Comparison of ENCODE assay signal across 14 cellular contexts in the genomic region with DNA sequence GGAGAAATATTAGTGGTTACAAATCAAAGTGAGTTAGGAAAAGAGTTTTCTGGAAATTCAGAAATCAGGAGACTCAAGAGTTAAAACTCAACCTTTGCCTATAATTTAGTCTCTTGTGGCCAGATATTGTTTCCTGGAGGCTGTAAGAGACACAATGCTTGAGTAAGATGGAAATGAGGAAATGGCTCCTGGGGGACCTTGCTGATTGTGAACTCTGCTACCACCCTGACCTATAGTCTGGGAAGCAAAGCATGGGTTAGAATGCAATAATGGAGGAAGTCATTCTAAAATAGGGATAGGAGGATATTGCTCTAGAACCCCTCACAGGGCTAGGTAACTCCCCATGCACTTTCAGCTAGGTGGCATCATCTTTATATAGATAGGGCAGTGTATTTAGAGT.
"Had no signal": no experiment of that assay in that cellular context is flagged by ENCODE, and none has a peak within 500 bp of the region (broad histone marks: within the 10 kb centered on the region; RNA-seq: fewer than 3 reads in every experiment).

No MANE protein-coding gene starts in this region.

- H3K27ac ChIP-seq: VCaP had no signal

- H3K9me3 ChIP-seq: gastroesophageal sphincter, mucosa of descending colon, pancreas, tibial nerve had no signal

- H3K27me3 ChIP-seq: gastroesophageal sphincter, pancreas, tibial nerve had no signal

- ATAC-seq: activated T-helper 17 cell treated with anti-CD3 and anti-CD28 coated beads, Interleukin-2, amount 50 U/mL, for 72 hours; gastroesophageal sphincter; mucosa of descending colon; naive thymus-derived CD4-positive, alpha-beta T cell; pancreas; stimulated activated memory B cell treated with anti-CD40 and anti-IgM and Interleukin-4, amounts not matched to agents 10 μg/mL and 1 μg/mL and 100 μg/mL, for 72 hours; T-cell had no signal

- H3K4me3 ChIP-seq: gastroesophageal sphincter, mucosa of descending colon, pancreas, tibial nerve had no signal

- DNase-seq: activated CD4-positive, alpha-beta T cell treated with anti-CD3 and anti-CD28 coated beads for 1 hour; activated CD4-positive, alpha-beta T cell treated with anti-CD3 and anti-CD28 coated beads, Interleukin-2, amount 50 U/mL, for 48 hours; activated naive CD4-positive, alpha-beta T cell treated with anti-CD3 and anti-CD28 coated beads, Interleukin-2, amount 10 ng/mL, durations not matched to agents 7 days and 5 days; mucosa of descending colon; naive thymus-derived CD4-positive, alpha-beta T cell; pancreas; retina; T-cell; T-helper 9 cell had no signal

- H3K36me3 ChIP-seq: gastroesophageal sphincter, pancreas, tibial nerve had no signal
